ENCODE assay signal across 17 cellular contexts in genomic region chr3:197380786-197381185, GRCh38.
A peak's percentile ranks its signal among the peaks of the same experiment; 100 is the strongest.
DNase-seq lines count a peak whose midpoint lies in the region; ATAC-seq and TF ChIP-seq lines count a peak whose summit lies in the region.
"Had no signal": no experiment of that assay in that cellular context is flagged by ENCODE, and none has a peak within 500 bp of the region (broad histone marks: within the 10 kb centered on the region; RNA-seq: fewer than 3 reads in every experiment).

No MANE protein-coding gene starts in this region.

- peak; percentile 3 for DNase-seq in H7
- DNase-seq in NCI-H2196 (lab: John Stamatoyannopoulos, UW; ENCODE audit: unreplicated experiment) = peak; percentile 60
- DNase-seq in cerebellar cortex (ENCODE audit: low spot score) = peak; percentile 74
- peak; percentile 39 to 71 for DNase-seq in psoas muscle
- no peak for DNase-seq in right lobe of liver
- DNase-seq in stimulated activated CD4-positive, alpha-beta T cell treated with anti-CD3 and anti-CD28 coated beads, Interleukin-12 subunit alpha, Interleukin-12 subunit beta, amount 100 ng/mL, for 4 hours = no peak
- DNase-seq: activated CD4-positive, alpha-beta memory T cell treated with anti-CD3 and anti-CD28 coated beads for 36 hours; amygdala; dermis blood vessel endothelial cell; left ventricle myocardium inferior; naive thymus-derived CD8-positive, alpha-beta T cell; SIG-M5; stimulated activated CD4-positive, alpha-beta T cell treated with anti-CD3 and anti-CD28 coated beads, Interleukin-4, amount 100 ng/mL, for 1 hour had no signal

- H3K36me3 ChIP-seq in H7 (replicated peaks; ENCODE audit: control insufficient read depth, insufficient read depth, low read length) (no peaks in the 10 kb centered on the region), psoas muscle (ENCODE audit: insufficient read depth in 1 of 2, low read depth in 1 of 2) (no peaks in the 10 kb centered on the region), right lobe of liver (no peaks in the 10 kb centered on the region)
- H3K36me3 ChIP-seq: left ventricle myocardium inferior, right atrium auricular region, upper lobe of left lung had no signal

- H3K4me3 ChIP-seq in H7 (ENCODE audit: insufficient read depth, low read depth, low read length) (no peak overlapping the region), psoas muscle (no peak overlapping the region), right lobe of liver (no peak overlapping the region)
- H3K4me3 ChIP-seq: left ventricle myocardium inferior, right atrium auricular region, upper lobe of left lung had no signal

- no peak for TF ChIP-seq POLR2A in right lobe of liver (IDR thresholded peaks at IDR 0.05)

- peaks cover 11% of the 10 kb centered on the region for H3K4me1 ChIP-seq in psoas muscle
- H3K4me1 ChIP-seq in right lobe of liver = peaks cover 0 to 10% (median 2%) of the 10 kb centered on the region in 4 donors
- H3K4me1 ChIP-seq: left ventricle myocardium inferior, right atrium auricular region had no signal

- WGBS in psoas muscle, 3 donors = 35 to 55% (median 42%) methylated on average over 5 of the region's 5 CpGs
- WGBS in right lobe of liver (ENCODE audit: insufficient coverage, low coverage, low lambda C conversion rate, missing lambda C conversion rate) = no CpG with 5 or more reads among the region's 5 CpGs

- H3K27ac ChIP-seq in psoas muscle = peak overlapping the region; percentile 66
- no peak overlapping the region for H3K27ac ChIP-seq in right lobe of liver
- H3K27ac ChIP-seq: C4-2B, left ventricle myocardium inferior, right atrium auricular region, upper lobe of left lung had no signal

- H3K27me3 ChIP-seq in H7 (ENCODE audit: control insufficient read depth, insufficient read depth, low read length) (no peaks in the 10 kb centered on the region), psoas muscle (ENCODE audit: insufficient read depth in 3 of 3, low read length in 2 of 3) (no peaks in the 10 kb centered on the region), right lobe of liver (no peaks in the 10 kb centered on the region)
- H3K27me3 ChIP-seq: right atrium auricular region, upper lobe of left lung had no signal

- H3K9me3 ChIP-seq in psoas muscle (no peaks in the 10 kb centered on the region), right lobe of liver (no peaks in the 10 kb centered on the region)
- H3K9me3 ChIP-seq: right atrium auricular region, upper lobe of left lung had no signal

- intact Hi-C loops in psoas muscle (cut with DNase I) = no loop called here
- intact Hi-C loops in right lobe of liver (cut with DNase I) = no loop called here

- TF ChIP-seq CTCF in psoas muscle (IDR thresholded peaks at IDR 0.05) (no peak), right lobe of liver (IDR thresholded peaks at IDR 0.05) (no peak)

- peak; percentile 87 to 99 (median 94) for ATAC-seq in psoas muscle
- no peak for ATAC-seq in right lobe of liver
- ATAC-seq in HG03460 (IDR thresholded peaks at IDR 0.05; ENCODE audit: unreplicated experiment) = no peak
- ATAC-seq: naive thymus-derived CD8-positive, alpha-beta T cell had no signal

Comparison
In these comparisons a context has a peak if more than half of its experiments do, and no peak if none do; other contexts are left out.
1. DNase-seq: peak in H7 (single experiment), NCI-H2196 (single experiment), cerebellar cortex (single experiment) and psoas muscle (2 of 2); none in right lobe of liver (0 of 3) and stimulated activated CD4-positive, alpha-beta T cell treated with anti-CD3 and anti-CD28 coated beads, Interleukin-12 subunit alpha, Interleukin-12 subunit beta, amount 100 ng/mL, for 4 hours (single experiment).
2. ATAC-seq: peak in psoas muscle (4 of 4); none in right lobe of liver (0 of 4) and HG03460 (single experiment).